ENCODE assay signal across 8 cellular contexts in the genomic region with DNA sequence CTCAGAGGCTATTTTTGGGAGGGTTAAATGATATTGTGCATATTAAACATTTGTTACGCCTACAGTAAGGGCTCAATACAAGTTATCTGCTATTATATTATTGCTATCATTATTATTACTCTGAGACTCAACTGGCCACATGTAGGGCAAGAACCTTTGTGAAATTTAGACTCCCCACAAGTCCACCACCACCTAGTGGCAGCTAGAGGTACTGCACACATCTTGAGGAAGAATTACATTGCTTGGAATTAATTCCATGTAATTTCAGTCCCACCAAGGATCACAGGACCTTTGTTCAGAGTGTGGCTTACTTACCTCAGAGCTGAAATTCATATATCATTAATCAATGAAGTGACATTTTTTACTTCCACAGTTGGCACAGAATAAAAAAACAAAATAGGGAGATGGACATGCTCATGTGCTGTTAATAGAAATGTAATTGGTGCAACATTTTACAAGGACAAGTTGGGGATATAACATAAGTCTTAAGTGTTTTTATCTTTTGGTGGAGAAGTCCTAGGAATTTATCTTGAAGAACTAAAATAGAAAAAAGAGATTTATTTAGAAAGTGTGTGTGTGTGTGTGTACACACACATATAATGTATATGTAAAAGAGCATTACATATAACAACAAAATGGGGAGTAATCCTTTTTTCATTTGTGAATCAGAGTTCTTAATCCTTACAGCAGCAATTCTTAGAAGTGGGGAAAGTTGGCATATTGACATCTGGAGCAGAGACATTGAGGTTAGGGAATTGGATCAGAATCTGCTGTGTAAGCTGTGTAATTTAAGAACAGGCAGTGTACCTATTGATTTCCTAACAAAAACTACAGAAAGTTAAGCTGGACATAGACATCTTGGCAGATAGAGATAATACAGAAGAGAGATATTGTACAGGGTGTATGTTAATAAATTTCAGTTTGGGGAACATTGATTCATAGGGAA. TPM values are rescaled to one million over a fixed set of nuclear protein-coding genes. Genes with fewer than 3 reads are reported as not detected.
DNase-seq lines count a peak whose midpoint lies in the region; ATAC-seq and TF ChIP-seq lines count a peak whose summit lies in the region.

No MANE protein-coding gene starts in this region.

- H3K4me1 ChIP-seq in neural progenitor cell (no peaks in the 10 kb centered on the region), testis (no peaks in the 10 kb centered on the region)

- no peak overlapping the region for H3K27ac Mint-ChIP-seq in neural progenitor cell

- H3K27me3 ChIP-seq in neural progenitor cell (no peaks in the 10 kb centered on the region), testis (no peaks in the 10 kb centered on the region)

- H3K4me2 ChIP-seq in neural progenitor cell = no peak overlapping the region

- ATAC-seq in GM18517 (IDR thresholded peaks at IDR 0.05; ENCODE audit: unreplicated experiment) = peak; percentile 72

- peaks cover 18% of the 10 kb centered on the region for H3K36me3 Mint-ChIP-seq in neural progenitor cell

- no peak overlapping the region for H3K9ac ChIP-seq in neural progenitor cell

- H3K9me3 ChIP-seq in neural progenitor cell (ENCODE audit: low read depth) (no peaks in the 10 kb centered on the region), testis (no peaks in the 10 kb centered on the region)

- WGBS in testis, 2 donors = 81 to 83% methylated on average over 1 of the region's 1 CpG

- no peak overlapping the region for H3K4me3 Mint-ChIP-seq in neural progenitor cell

- TF ChIP-seq CTCF in neural progenitor cell (IDR thresholded peaks at IDR 0.05) (peak; percentile 95), testis (IDR thresholded peaks at IDR 0.05) (peak; percentile 85 to 99 (median 85))

- intact Hi-C loops in testis (cut with DNase I; ENCODE audit: low total_unique reads) = no loop called here

- TF ChIP-seq POLR2A in testis (IDR thresholded peaks at IDR 0.05) = no peak

- DNase-seq in AG08395 (ENCODE audit: low spot score) = peak; percentile 70
- peak; percentile 66 for DNase-seq in HT1080 (ENCODE audit: low read depth)
- peak; percentile 17 for DNase-seq in OCI-M2 (lab: John Stamatoyannopoulos, UW; ENCODE audit: unreplicated experiment)
- DNase-seq in activated T-cell treated with anti-CD3 and anti-CD28 coated beads, Interleukin-2, amount 50 U/mL, for 1 hour = peak; percentile 51
- DNase-seq in fibroblast of peridontal ligament (ENCODE audit: extremely low read depth) = peak; percentile 84
- DNase-seq in neural progenitor cell (ENCODE audit: low spot score) = peak; percentile 80
- peak; percentile 85 for DNase-seq in testis

- H3K27ac ChIP-seq in neural progenitor cell (no peak overlapping the region), testis (no peak overlapping the region)

- peaks cover 35% of the 10 kb centered on the region for H4K20me1 ChIP-seq in neural progenitor cell (ENCODE audit: low read depth)

- H2AFZ ChIP-seq in neural progenitor cell (replicated peaks) = no peak overlapping the region

- H3K27me3 Mint-ChIP-seq in neural progenitor cell (ENCODE audit: insufficient read depth, low read depth) = no peaks in the 10 kb centered on the region

- H3K36me3 ChIP-seq in neural progenitor cell (no peaks in the 10 kb centered on the region), testis (ENCODE audit: low read depth, missing control alignments) (no peaks in the 10 kb centered on the region)

- peaks cover 6% of the 10 kb centered on the region for H3K4me1 Mint-ChIP-seq in neural progenitor cell

- H3K79me2 ChIP-seq in neural progenitor cell (ENCODE audit: low read depth) = peaks cover 95% of the 10 kb centered on the region

- peaks cover 11% of the 10 kb centered on the region for H3F3A ChIP-seq in neural progenitor cell (ENCODE audit: low read depth)

- no peaks in the 10 kb centered on the region for H3K9me3 Mint-ChIP-seq in neural progenitor cell

- no peak overlapping the region for H3K4me3 ChIP-seq in neural progenitor cell
- H3K4me3 ChIP-seq in testis = no peak overlapping the region

RNA-seq across cellular contexts. Expression of a gene that starts 11.2 kb away (rescaled TPM):
- total RNA-seq in HT1080 (2014; rRNA removed; shearing (Covaris generic)) = 126 TPM in 2 replicates
- 112 and 117 TPM in 2 replicates for polyA plus RNA-seq in HT1080 (2015; cell fraction: cytosol; rRNA removed)
- 49.2 and 52.9 TPM in 2 replicates for polyA plus RNA-seq in HT1080 (2015; cell fraction: nucleus; rRNA removed)
- total RNA-seq in neural progenitor cell (ENCODE audit: low replicate concordance) = 50.1 and 67.7 TPM in 2 replicates
- total RNA-seq in testis = 10 to 100 TPM; 16.9 to 24.9 TPM
- polyA plus RNA-seq in testis (ENCODE audit: insufficient read depth, low read depth, low replicate concordance) = 11.5 TPM

RNA-seq across cellular contexts. Expression of a gene that starts 34.8 kb away (rescaled TPM):
- total RNA-seq in HT1080 (2014; rRNA removed; shearing (Covaris generic)) = 0.61 and 1.2 TPM in 2 replicates
- polyA plus RNA-seq in HT1080 (2015; cell fraction: cytosol; rRNA removed) = 1.4 and 2.2 TPM in 2 replicates
- polyA plus RNA-seq in HT1080 (2015; cell fraction: nucleus; rRNA removed) = 0.13 and 0.74 TPM in 2 replicates
- total RNA-seq in neural progenitor cell (ENCODE audit: low replicate concordance) (103 and 113 TPM in 2 replicates), testis (1 to 10 TPM; 5.9 to 8.7 TPM)
- polyA plus RNA-seq in testis (ENCODE audit: insufficient read depth, low read depth, low replicate concordance) = 2.3 TPM

Comparison
In these comparisons a context has a peak if more than half of its experiments do, and no peak if none do; other contexts are left out.
1. DNase-seq: peak in every context shown above with its lines; median percentile 85 in testis; 84 in fibroblast of peridontal ligament; 80 in neural progenitor cell; 70 in AG08395; 66 in HT1080; 51 in activated T-cell treated with anti-CD3 and anti-CD28 coated beads, Interleukin-2, amount 50 U/mL, for 1 hour; 17 in OCI-M2.
2. RNA of a gene that starts 34.8 kb away (total RNA-seq): 103 to 113 TPM in neural progenitor cell; 5.9 to 8.7 TPM in testis and 0.61 to 1.2 TPM in HT1080; every median in the first group is over 10 times any median in the second.